In genomic region chr12:106084048-106084671, GRCh38 we compare ENCODE assay signal across 10 cellular contexts. TPM values are rescaled to one million over a fixed set of nuclear protein-coding genes. Genes with fewer than 3 reads are reported as not detected.
DNase-seq lines count a peak whose midpoint lies in the region; ATAC-seq and TF ChIP-seq lines count a peak whose summit lies in the region.
"Had no signal": no experiment of that assay in that cellular context is flagged by ENCODE, and none has a peak within 500 bp of the region (broad histone marks: within the 10 kb centered on the region; RNA-seq: fewer than 3 reads in every experiment).

No MANE protein-coding gene starts in this region.

- H3K36me3 ChIP-seq in Peyer's patch: no peaks in the 10 kb centered on the region

- no peak for ATAC-seq in GM18873 (IDR thresholded peaks at IDR 0.05; ENCODE audit: low FRiP score, unreplicated experiment)
- ATAC-seq: sciatic nerve had no signal

- no peak for TF ChIP-seq POLR2A in Peyer's patch (IDR thresholded peaks at IDR 0.05)

- TF ChIP-seq CTCF in AG10803 (conservative IDR thresholded peaks at IDR 0.05; ENCODE audit: low read length) (no peak), nephron progenitor cell (IDR thresholded peaks at IDR 0.05) (no peak), Peyer's patch (IDR thresholded peaks at IDR 0.05) (no peak)

- no peaks in the 10 kb centered on the region for H3K9me3 Mint-ChIP-seq in nephron progenitor cell
- no peaks in the 10 kb centered on the region for H3K9me3 Mint-ChIP-seq in activated T-cell treated with anti-CD3 and anti-CD28 coated beads, Interleukin-2, amount 50 U/mL, for 24 hours

- peak overlapping the region; percentile 24 for H3K4me3 Mint-ChIP-seq in nephron progenitor cell
- no peak overlapping the region for H3K4me3 Mint-ChIP-seq in activated T-cell treated with anti-CD3 and anti-CD28 coated beads, Interleukin-2, amount 50 U/mL, for 24 hours

- no peaks in the 10 kb centered on the region for H3K9me3 ChIP-seq in Peyer's patch

- H3K4me1 ChIP-seq in Peyer's patch: no peaks in the 10 kb centered on the region

- H3K27me3 ChIP-seq in Peyer's patch: no peaks in the 10 kb centered on the region

- no peaks in the 10 kb centered on the region for H3K27me3 Mint-ChIP-seq in nephron progenitor cell (ENCODE audit: low read depth, poor library complexity)
- H3K27me3 Mint-ChIP-seq in activated T-cell treated with anti-CD3 and anti-CD28 coated beads, Interleukin-2, amount 50 U/mL, for 24 hours: peaks cover 47% of the 10 kb centered on the region

- DNase-seq in AG10803 (ENCODE audit: low read depth) (peak; percentile 95), M059J (ENCODE audit: low read depth) (peak; percentile 90), ecto neural progenitor cell (ENCODE audit: low spot score) (peak; percentile 76), nephron progenitor cell (peak; percentile 51), Peyer's patch (no peak), T-helper 2 cell (no peak)
- DNase-seq in activated T-cell treated with anti-CD3 and anti-CD28 coated beads, Interleukin-2, amount 50 U/mL, for 24 hours: no peak
- DNase-seq: COR-L47 had no signal

- no peak overlapping the region for H3K27ac ChIP-seq in Peyer's patch

- H3K4me3 ChIP-seq in AG10803 (ENCODE audit: low read length): no peak overlapping the region
- no peak overlapping the region for H3K4me3 ChIP-seq in Peyer's patch

- H3K27ac Mint-ChIP-seq in nephron progenitor cell: peak overlapping the region; percentile 86
- H3K27ac Mint-ChIP-seq in activated T-cell treated with anti-CD3 and anti-CD28 coated beads, Interleukin-2, amount 50 U/mL, for 24 hours: no peak overlapping the region

- peaks cover 55% of the 10 kb centered on the region for H3K4me1 Mint-ChIP-seq in nephron progenitor cell
- H3K4me1 Mint-ChIP-seq in activated T-cell treated with anti-CD3 and anti-CD28 coated beads, Interleukin-2, amount 50 U/mL, for 24 hours (ENCODE audit: low read depth): no peaks in the 10 kb centered on the region

- peaks cover 61% of the 10 kb centered on the region for H3K36me3 Mint-ChIP-seq in nephron progenitor cell (ENCODE audit: low read depth)
- H3K36me3 Mint-ChIP-seq in activated T-cell treated with anti-CD3 and anti-CD28 coated beads, Interleukin-2, amount 50 U/mL, for 24 hours (ENCODE audit: low read depth): no peaks in the 10 kb centered on the region

RNA-seq across cellular contexts. Expression of gene NUAK1, which starts 54.6 kb away (rescaled TPM):
- 13.0 and 14.9 TPM in 2 replicates for total RNA-seq in M059J (2014; rRNA removed; shearing (Covaris generic))
- 1 to 10 TPM; 2.1 to 7.7 (median 4.6) TPM for total RNA-seq in Peyer's patch

Comparison
In these comparisons a context has a peak if more than half of its experiments do, and no peak if none do; other contexts are left out.
1. DNase-seq: peak in AG10803 (single experiment), M059J (single experiment), ecto neural progenitor cell (single experiment) and nephron progenitor cell (single experiment); none in activated T-cell treated with anti-CD3 and anti-CD28 coated beads, Interleukin-2, amount 50 U/mL, for 24 hours (single experiment), Peyer's patch (0 of 3) and T-helper 2 cell (0 of 5).